21 cellular contexts compared by ENCODE assay signal in the genomic region with DNA sequence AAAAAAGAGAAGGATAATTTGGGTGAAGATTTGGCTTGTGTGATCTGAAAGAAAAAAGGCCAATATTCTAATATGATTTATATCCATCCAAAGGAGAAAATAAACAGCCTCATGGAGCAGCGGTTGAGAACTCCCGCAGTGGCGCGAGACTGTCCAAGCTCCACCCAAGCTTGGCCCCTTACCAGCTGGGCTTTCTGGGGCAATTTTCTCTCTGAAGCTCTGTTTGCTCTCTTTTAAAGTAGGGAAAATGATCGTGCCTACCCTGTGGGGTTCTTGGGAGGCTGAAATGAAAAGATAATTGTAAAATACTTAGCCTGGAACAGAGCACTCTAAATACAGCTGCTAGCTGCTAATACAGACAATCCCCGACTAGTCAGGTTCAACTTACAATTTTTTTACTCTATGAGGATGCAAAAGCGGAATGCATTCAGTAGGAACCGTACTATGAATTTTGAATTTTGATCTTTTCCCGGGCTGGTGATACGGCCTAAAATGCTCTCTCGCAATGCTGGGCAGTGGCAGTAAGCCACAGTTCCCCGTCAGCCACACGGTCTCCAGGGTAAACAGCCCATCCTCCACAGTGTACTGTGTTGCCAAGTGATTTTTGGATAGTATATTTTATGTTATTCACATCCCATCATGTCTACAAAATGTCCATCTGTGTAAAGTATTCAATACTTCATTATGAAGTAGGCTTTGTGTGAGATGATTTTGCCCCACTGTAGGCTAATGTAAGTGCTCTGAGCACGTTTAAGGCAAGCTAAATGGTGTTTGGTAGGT.
DNase-seq lines count a peak whose midpoint lies in the region.
"Had no signal": no experiment of that assay in that cellular context is flagged by ENCODE, and none has a peak within 500 bp of the region (broad histone marks: within the 10 kb centered on the region; RNA-seq: fewer than 3 reads in every experiment).

No MANE protein-coding gene starts in this region.

- H3K4me1 ChIP-seq in BLaER1 treated with 17β-estradiol and CSF1 and Interleukin-3, amounts not matched to agents 10 nM and 100 nM = peaks cover 43 to 97% (median 93%) of the 10 kb centered on the region in 10 experiments
- peaks cover 22% of the 10 kb centered on the region for H3K4me1 ChIP-seq in GM23248 (ENCODE audit: insufficient read depth)
- H3K4me1 ChIP-seq: parathyroid adenoma, SJSA1, tibial nerve had no signal

- H4K20me1 ChIP-seq in BLaER1 treated with 17β-estradiol and CSF1 and Interleukin-3, amounts not matched to agents 10 nM and 100 nM = no peaks in the 10 kb centered on the region; a peak in 1 of 22 replicates
- no peaks in the 10 kb centered on the region for H4K20me1 ChIP-seq in GM23248 (ENCODE audit: insufficient read depth)

- no peak overlapping the region for H3K4me3 ChIP-seq in BLaER1 treated with 17β-estradiol and CSF1 and Interleukin-3, amounts not matched to agents 10 nM and 100 nM
- H3K4me3 ChIP-seq in GM23248 = no peak overlapping the region
- H3K4me3 ChIP-seq: SJSA1, skin epidermis, tibial nerve had no signal

- H3K4me2 ChIP-seq in BLaER1 treated with 17β-estradiol and CSF1 and Interleukin-3, amounts not matched to agents 10 nM and 100 nM = peak overlapping the region in 9 of 11 experiments; percentile 60 to 88 (median 75); a peak in 18 of 22 replicates
- H3K4me2 ChIP-seq in GM23248 (ENCODE audit: unreplicated experiment) = no peak overlapping the region

- H3K9ac ChIP-seq in BLaER1 treated with 17β-estradiol and CSF1 and Interleukin-3, amounts not matched to agents 10 nM and 100 nM = 0 out of 22 replicates have a peak overlapping the region, but pooled peaks of 1 of the 11 experiments have one; percentile 7
- H3K9ac ChIP-seq in GM23248 = no peak overlapping the region
- H3K9ac ChIP-seq: parathyroid adenoma had no signal

- peaks cover 11% of the 10 kb centered on the region; the same call in 1 of the 2 replicates for H3F3A ChIP-seq in GM23248 (ENCODE audit: insufficient read depth)

- H2AFZ ChIP-seq in GM23248 = no peak overlapping the region
- H2AFZ ChIP-seq: parathyroid adenoma had no signal

- H3K79me2 ChIP-seq in GM23248 (ENCODE audit: insufficient read depth) = no peaks in the 10 kb centered on the region
- H3K79me2 ChIP-seq: parathyroid adenoma had no signal

- H3K9me2 ChIP-seq in GM23248 (ENCODE audit: insufficient read depth) = no peaks in the 10 kb centered on the region

- peak overlapping the region in 7 of 11 experiments; percentile 34 to 92 (median 61); a peak in 9 of 22 replicates for H3K27ac ChIP-seq in BLaER1 treated with 17β-estradiol and CSF1 and Interleukin-3, amounts not matched to agents 10 nM and 100 nM
- H3K27ac ChIP-seq in layer of hippocampus (ENCODE audit: low read depth, low read length) (peak overlapping the region; percentile 62), GM23248 (no peak overlapping the region)
- H3K27ac ChIP-seq: parathyroid adenoma, SJSA1, skin epidermis, tibial nerve had no signal

- in situ Hi-C loops in GM23248 (cut with MboI) = no loop called here

- H3K36me3 ChIP-seq in BLaER1 treated with 17β-estradiol and CSF1 and Interleukin-3, amounts not matched to agents 10 nM and 100 nM = no peaks in the 10 kb centered on the region
- no peaks in the 10 kb centered on the region for H3K36me3 ChIP-seq in GM23248 (ENCODE audit: low read depth)
- H3K36me3 ChIP-seq: SJSA1, tibial nerve had no signal

- H3K9me3 ChIP-seq in BLaER1 treated with 17β-estradiol and CSF1 and Interleukin-3, amounts not matched to agents 10 nM and 100 nM (replicated peaks in 1 of 11) = no peaks in the 10 kb centered on the region
- H3K9me3 ChIP-seq in GM23248 (ENCODE audit: low read depth) = no peaks in the 10 kb centered on the region
- H3K9me3 ChIP-seq: SJSA1, tibial nerve had no signal

- WGBS in GM23248 (ENCODE audit: low coverage in 1 of 2, low lambda C conversion rate in 2 of 2, missing lambda C conversion rate in 2 of 2), 2 experiments = 58 to 62% methylated on average over 14 of the region's 14 CpGs

- DNase-seq in NCI-H146 treated with DMSO at 0.1 percent for 48 hours (lab: John Stamatoyannopoulos, UW; ENCODE audit: unreplicated experiment) (peak; percentile 98), NCI-H510A treated with DMSO at 0.1 percent for 48 hours (lab: John Stamatoyannopoulos, UW) (peak; percentile 79), 8988T (no peak), GM23248 (no peak), T-helper 9 cell (no peak)
- no peak for DNase-seq in activated naive CD4-positive, alpha-beta T cell (lab: John Stamatoyannopoulos, UW)
- DNase-seq: activated CD4-positive, alpha-beta T cell treated with anti-CD3 and anti-CD28 coated beads for 4 hours; activated CD8-positive, alpha-beta memory T cell treated with anti-CD3 and anti-CD28 coated beads, Interleukin-2, amount 50 U/mL, for 48 hours; activated naive CD4-positive, alpha-beta T cell treated with anti-CD3 and anti-CD28 coated beads, Interleukin-2, amount 10 ng/mL, durations not matched to agents 7 days and 5 days; CD8-positive, alpha-beta memory T cell; effector CD8-positive, alpha-beta T cell; left colon; MV-4-11; stimulated activated CD4-positive, alpha-beta T cell treated with anti-CD3 and anti-CD28 coated beads, Interleukin-4, amount 100 ng/mL, for 4 hours; T1000 had no signal

- peaks cover 0 to 69% (median 0%) of the 10 kb centered on the region in 11 experiments; a peak in 4 of 22 replicates for H3K27me3 ChIP-seq in BLaER1 treated with 17β-estradiol and CSF1 and Interleukin-3, amounts not matched to agents 10 nM and 100 nM
- H3K27me3 ChIP-seq in layer of hippocampus (ENCODE audit: control insufficient read depth, insufficient read depth, low read length) (no peaks in the 10 kb centered on the region), GM23248 (replicated peaks; ENCODE audit: insufficient read depth) (no peaks in the 10 kb centered on the region)
- H3K27me3 ChIP-seq: tibial nerve had no signal

Comparison
In these comparisons a context has a peak if more than half of its experiments do, and no peak if none do; other contexts are left out.
1. DNase-seq: peak in NCI-H146 treated with DMSO at 0.1 percent for 48 hours (single experiment) and NCI-H510A treated with DMSO at 0.1 percent for 48 hours (single experiment); none in 8988T (single experiment), GM23248 (single experiment), T-helper 9 cell (single experiment) and activated naive CD4-positive, alpha-beta T cell (0 of 4).